8 cellular contexts compared by ENCODE assay signal in genomic region chr5:103582364-103582763, GRCh38. TPM values are rescaled to one million over a fixed set of nuclear protein-coding genes. Genes with fewer than 3 reads are reported as not detected.
DNase-seq lines count a peak whose midpoint lies in the region; ATAC-seq and TF ChIP-seq lines count a peak whose summit lies in the region.

No MANE protein-coding gene starts in this region.

- H3K4me1 Mint-ChIP-seq in activated naive CD8-positive, alpha-beta T cell treated with anti-CD3 and anti-CD28 coated beads, Interleukin-2, amount 50 U/mL, for 24 hours = no peaks in the 10 kb centered on the region
- no peaks in the 10 kb centered on the region for H3K4me1 Mint-ChIP-seq in activated naive CD8-positive, alpha-beta T cell treated with anti-CD3 and anti-CD28 coated beads for 36 hours
- peaks cover 7% of the 10 kb centered on the region for H3K4me1 Mint-ChIP-seq in progenitor cell of endocrine pancreas (ENCODE audit: low read depth)

- H3K79me2 ChIP-seq in OCI-LY3 (ENCODE audit: low read length) = no peaks in the 10 kb centered on the region

- no peak overlapping the region for H3K4me3 Mint-ChIP-seq in activated naive CD8-positive, alpha-beta T cell treated with anti-CD3 and anti-CD28 coated beads, Interleukin-2, amount 50 U/mL, for 24 hours
- no peak overlapping the region for H3K4me3 Mint-ChIP-seq in activated naive CD8-positive, alpha-beta T cell treated with anti-CD3 and anti-CD28 coated beads for 36 hours
- no peak overlapping the region for H3K4me3 Mint-ChIP-seq in progenitor cell of endocrine pancreas (ENCODE audit: low read depth)

- H3K9ac ChIP-seq in OCI-LY3 (ENCODE audit: low read length) = no peak overlapping the region

- no peak for ATAC-seq in activated naive CD8-positive, alpha-beta T cell treated with anti-CD3 and anti-CD28 coated beads, Interleukin-2, amount 50 U/mL, for 24 hours
- no peak for ATAC-seq in HG02678 (IDR thresholded peaks at IDR 0.05; ENCODE audit: unreplicated experiment)

- H3K4me1 ChIP-seq in OCI-LY3 (ENCODE audit: low read length) (no peaks in the 10 kb centered on the region), stomach (no peaks in the 10 kb centered on the region)

- H3K4me2 ChIP-seq in OCI-LY3 (ENCODE audit: low read length) = peak overlapping the region; percentile 18

- H3K4me3 ChIP-seq in OCI-LY3 (ENCODE audit: low read length) (no peak overlapping the region), epithelial cell of proximal tubule (ENCODE audit: low read depth, low read length) (no peak overlapping the region), stomach (no peak overlapping the region)

- H3K27ac ChIP-seq in OCI-LY3 (ENCODE audit: low read length) (no peak overlapping the region), stomach (no peak overlapping the region)

- intact Hi-C loops in stomach (cut with DNase I; ENCODE audit: low total_unique reads) = no loop called here

- H3K27me3 ChIP-seq in OCI-LY3 (ENCODE audit: low read depth, low read length) (no peaks in the 10 kb centered on the region), stomach (no peaks in the 10 kb centered on the region)

- TF ChIP-seq RAD21 in Ishikawa (IDR thresholded peaks at IDR 0.05; ENCODE audit: low read depth) = peak; percentile 82

- no peak overlapping the region; the same call in 1 of the 2 replicates for H2AFZ ChIP-seq in OCI-LY3 (ENCODE audit: low read depth, low read length)

- no peaks in the 10 kb centered on the region for H3K36me3 Mint-ChIP-seq in activated naive CD8-positive, alpha-beta T cell treated with anti-CD3 and anti-CD28 coated beads, Interleukin-2, amount 50 U/mL, for 24 hours (ENCODE audit: low read depth)
- H3K36me3 Mint-ChIP-seq in activated naive CD8-positive, alpha-beta T cell treated with anti-CD3 and anti-CD28 coated beads for 36 hours = no peaks in the 10 kb centered on the region
- no peaks in the 10 kb centered on the region for H3K36me3 Mint-ChIP-seq in progenitor cell of endocrine pancreas (ENCODE audit: insufficient read depth)

- H3K9me3 Mint-ChIP-seq in activated naive CD8-positive, alpha-beta T cell treated with anti-CD3 and anti-CD28 coated beads, Interleukin-2, amount 50 U/mL, for 24 hours = no peaks in the 10 kb centered on the region
- H3K9me3 Mint-ChIP-seq in activated naive CD8-positive, alpha-beta T cell treated with anti-CD3 and anti-CD28 coated beads for 36 hours = no peaks in the 10 kb centered on the region
- H3K9me3 Mint-ChIP-seq in progenitor cell of endocrine pancreas (ENCODE audit: low read depth) = no peaks in the 10 kb centered on the region

- no peaks in the 10 kb centered on the region for H3K9me3 ChIP-seq in OCI-LY3 (ENCODE audit: insufficient read depth, low read length)
- no peaks in the 10 kb centered on the region for H3K9me3 ChIP-seq in stomach

- no peaks in the 10 kb centered on the region for H3K27me3 Mint-ChIP-seq in activated naive CD8-positive, alpha-beta T cell treated with anti-CD3 and anti-CD28 coated beads, Interleukin-2, amount 50 U/mL, for 24 hours
- peaks cover 5% of the 10 kb centered on the region for H3K27me3 Mint-ChIP-seq in activated naive CD8-positive, alpha-beta T cell treated with anti-CD3 and anti-CD28 coated beads for 36 hours
- peaks cover 2% of the 10 kb centered on the region for H3K27me3 Mint-ChIP-seq in progenitor cell of endocrine pancreas

- 5 to 26% (median 17%) methylated on average over 2 of the region's 2 CpGs for WGBS in stomach, 5 donors

- no peak for TF ChIP-seq EP300 in Ishikawa (IDR thresholded peaks at IDR 0.05; ENCODE audit: borderline replicate concordance)
- no peak for TF ChIP-seq EP300 in stomach (IDR thresholded peaks at IDR 0.05)

- DNase-seq in activated naive CD8-positive, alpha-beta T cell treated with anti-CD3 and anti-CD28 coated beads, Interleukin-2, amount 50 U/mL, for 24 hours = peak; percentile 5
- DNase-seq in activated naive CD8-positive, alpha-beta T cell treated with anti-CD3 and anti-CD28 coated beads for 36 hours = no peak
- DNase-seq in epithelial cell of proximal tubule (ENCODE audit: low read depth) (no peak), progenitor cell of endocrine pancreas (ENCODE audit: low spot score, unreplicated experiment) (no peak), stomach (no peak)

- TF ChIP-seq POLR2A in stomach (IDR thresholded peaks at IDR 0.05) = no peak

- no peaks in the 10 kb centered on the region for H4K20me1 ChIP-seq in OCI-LY3 (ENCODE audit: insufficient read depth, low read length)

- TF ChIP-seq CTCF in OCI-LY3 (IDR thresholded peaks at IDR 0.05; ENCODE audit: low read depth, low read length) (peak; percentile 58), epithelial cell of proximal tubule (conservative IDR thresholded peaks at IDR 0.05; ENCODE audit: low read depth, low read length) (peak; percentile 64), progenitor cell of endocrine pancreas (IDR thresholded peaks at IDR 0.05; ENCODE audit: unreplicated experiment) (peak; percentile 73), stomach (IDR thresholded peaks at IDR 0.05) (peak in 3 of 7 experiments; percentile 10 to 25 (median 24))

- H3K27ac Mint-ChIP-seq in activated naive CD8-positive, alpha-beta T cell treated with anti-CD3 and anti-CD28 coated beads, Interleukin-2, amount 50 U/mL, for 24 hours = no peak overlapping the region
- H3K27ac Mint-ChIP-seq in activated naive CD8-positive, alpha-beta T cell treated with anti-CD3 and anti-CD28 coated beads for 36 hours = no peak overlapping the region
- no peak overlapping the region for H3K27ac Mint-ChIP-seq in progenitor cell of endocrine pancreas

- H3K36me3 ChIP-seq in OCI-LY3 (replicated peaks; ENCODE audit: low read depth, low read length) = no peaks in the 10 kb centered on the region
- H3K36me3 ChIP-seq in stomach = no peaks in the 10 kb centered on the region

TF ChIP-seq in Ishikawa, 13 proteins besides CTCF, POLR2A, EP300 and RAD21:
- no peak for TF ChIP-seq CEBPB (IDR thresholded peaks at IDR 0.05)
- no peak for TF ChIP-seq CREB1 (IDR thresholded peaks at IDR 0.05; ENCODE audit: low read depth)
- TF ChIP-seq REST (IDR thresholded peaks at IDR 0.05; ENCODE audit: low read depth) = no peak
- TF ChIP-seq MAX (IDR thresholded peaks at IDR 0.05) = no peak
- no peak for TF ChIP-seq TAF1 (IDR thresholded peaks at IDR 0.05; ENCODE audit: low read depth)
- no peak for TF ChIP-seq EGR1 (IDR thresholded peaks at IDR 0.05)

RNA-seq across cellular contexts. Expression of gene NUDT12, which starts 19.8 kb away (rescaled TPM):
- 1 to 10 TPM; 5.3 to 5.5 TPM for total RNA-seq in activated naive CD8-positive, alpha-beta T cell treated with anti-CD3 and anti-CD28 coated beads for 36 hours
- 8.0 and 9.9 TPM in 2 replicates for total RNA-seq in epithelial cell of proximal tubule
- total RNA-seq in progenitor cell of endocrine pancreas = 13.0 and 14.5 TPM in 2 replicates
- total RNA-seq in stomach = 10 to 100 TPM in 1 of 5 donors, 1 to 10 TPM in 4; 3.2 to 37.1 (median 7.8) TPM
- 10 to 100 TPM in 1 of 3 donors, 1 to 10 TPM in 2; 6.7 to 11.6 (median 8.2) TPM for polyA plus RNA-seq in stomach
